Comparison of ENCODE assay signal across 32 cellular contexts in genomic region chr12:3317841-3318501, GRCh38.
"Had no signal": no experiment of that assay in that cellular context is flagged by ENCODE, and none has a peak within 500 bp of the region (broad histone marks: within the 10 kb centered on the region; RNA-seq: fewer than 3 reads in every experiment).

No MANE protein-coding gene starts in this region.

- H3K27me3 ChIP-seq: Peyer's patch had no signal

- H3K4me3 Mint-ChIP-seq: activated B cell treated with CpG ODN at 0.5 μM for 24 hours; activated CD4-positive, alpha-beta memory T cell treated with anti-CD3 and anti-CD28 coated beads for 36 hours; activated CD8-positive, alpha-beta memory T cell treated with anti-CD3 and anti-CD28 coated beads, Interleukin-2, amount 10 ng/mL, durations not matched to agents 7 days and 5 days; activated naive CD4-positive, alpha-beta T cell treated with anti-CD3 and anti-CD28 coated beads, Interleukin-2, amount 10 ng/mL, durations not matched to agents 7 days and 5 days; activated naive CD8-positive, alpha-beta T cell; activated naive CD8-positive, alpha-beta T cell treated with anti-CD3 and anti-CD28 coated beads, Interleukin-2, amount 50 U/mL, for 24 hours; brain; T-helper 1 cell treated with Interleukin-12 subunit alpha and Interleukin-12 subunit beta and Interleukin-4 antibody, amounts not matched to agents 30 μg/mL and 1 μg/mL, for 36 hours; T-helper 2 cell treated with Interferon-gamma antibody and Interleukin-4, amounts not matched to agents 5 μg/mL and 100 μg/mL, for 36 hours had no signal

- DNase-seq: activated B cell treated with CpG ODN at 0.5 μM for 24 hours; activated CD4-positive, alpha-beta memory T cell treated with anti-CD3 and anti-CD28 coated beads for 36 hours; activated CD4-positive, alpha-beta T cell treated with anti-CD3 and anti-CD28 coated beads for 4 hours; activated CD4-positive, alpha-beta T cell treated with anti-CD3 and anti-CD28 coated beads, Interleukin-2, amount 50 U/mL, for 1 hour; activated CD4-positive, CD25-positive, alpha-beta regulatory T cell treated with anti-CD3 and anti-CD28 coated beads, Interleukin-2, amount 50 U/mL, for 72 hours; activated CD8-positive, alpha-beta memory T cell treated with anti-CD3 and anti-CD28 coated beads, Interleukin-2, amount 10 ng/mL, durations not matched to agents 7 days and 5 days; activated CD8-positive, alpha-beta memory T cell treated with anti-CD3 and anti-CD28 coated beads, Interleukin-2, amount 50 U/mL, for 48 hours; activated effector memory CD4-positive, alpha-beta T cell treated with Interleukin-2 at 50 U/mL for 16 hours; activated naive CD4-positive, alpha-beta T cell treated with anti-CD3 and anti-CD28 coated beads, Interleukin-2, amount 10 ng/mL, durations not matched to agents 7 days and 5 days; activated naive CD8-positive, alpha-beta T cell treated with anti-CD3 and anti-CD28 coated beads, Interleukin-2, amount 50 U/mL, for 24 hours; activated T-cell treated with anti-CD3 and anti-CD28 coated beads, Interleukin-2, amount 50 U/mL, for 48 hours; anterior cingulate cortex; central memory CD4-positive, alpha-beta T cell; MM.1S; NCI-H1092 treated with DMSO at 0.1 percent for 48 hours; NCI-H1417; NCI-H146; NCI-H187; NCI-H2029 treated with DMSO at 0.1 percent for 48 hours; NCI-H2107; NCI-H2171; NCI-H510A; NCI-H526; NCI-H748 treated with DMSO at 0.1 percent for 48 hours; NK-92 treated with Interleukin-12 subunit alpha and Interleukin-12 subunit beta, amount 100 ng/mL, for 24 hours; Peyer's patch; RPMI8226 had no signal

- H3K4me1 ChIP-seq: Peyer's patch had no signal

- H3K27ac Mint-ChIP-seq: activated B cell treated with CpG ODN at 0.5 μM for 24 hours; activated CD4-positive, alpha-beta memory T cell treated with anti-CD3 and anti-CD28 coated beads for 36 hours; activated CD8-positive, alpha-beta memory T cell treated with anti-CD3 and anti-CD28 coated beads, Interleukin-2, amount 10 ng/mL, durations not matched to agents 7 days and 5 days; activated naive CD4-positive, alpha-beta T cell treated with anti-CD3 and anti-CD28 coated beads, Interleukin-2, amount 10 ng/mL, durations not matched to agents 7 days and 5 days; activated naive CD8-positive, alpha-beta T cell; activated naive CD8-positive, alpha-beta T cell treated with anti-CD3 and anti-CD28 coated beads, Interleukin-2, amount 50 U/mL, for 24 hours; brain; T-helper 1 cell treated with Interleukin-12 subunit alpha and Interleukin-12 subunit beta and Interleukin-4 antibody, amounts not matched to agents 30 μg/mL and 1 μg/mL, for 36 hours; T-helper 2 cell treated with Interferon-gamma antibody and Interleukin-4, amounts not matched to agents 5 μg/mL and 100 μg/mL, for 36 hours had no signal

- H3K9ac ChIP-seq: KMS-11 had no signal

- H3K36me3 Mint-ChIP-seq: activated CD4-positive, alpha-beta memory T cell treated with anti-CD3 and anti-CD28 coated beads for 36 hours; activated CD8-positive, alpha-beta memory T cell treated with anti-CD3 and anti-CD28 coated beads, Interleukin-2, amount 10 ng/mL, durations not matched to agents 7 days and 5 days; activated naive CD4-positive, alpha-beta T cell treated with anti-CD3 and anti-CD28 coated beads, Interleukin-2, amount 10 ng/mL, durations not matched to agents 7 days and 5 days; activated naive CD8-positive, alpha-beta T cell; brain had no signal

- ATAC-seq: activated CD8-positive, alpha-beta memory T cell treated with anti-CD3 and anti-CD28 coated beads, Interleukin-2, amount 10 ng/mL, durations not matched to agents 7 days and 5 days; activated naive CD8-positive, alpha-beta T cell treated with anti-CD3 and anti-CD28 coated beads, Interleukin-2, amount 50 U/mL, for 24 hours had no signal

- H3K9me3 Mint-ChIP-seq: activated B cell treated with CpG ODN at 0.5 μM for 24 hours; activated CD4-positive, alpha-beta memory T cell treated with anti-CD3 and anti-CD28 coated beads for 36 hours; activated naive CD4-positive, alpha-beta T cell treated with anti-CD3 and anti-CD28 coated beads, Interleukin-2, amount 10 ng/mL, durations not matched to agents 7 days and 5 days; activated naive CD8-positive, alpha-beta T cell treated with anti-CD3 and anti-CD28 coated beads, Interleukin-2, amount 50 U/mL, for 24 hours; brain; T-helper 1 cell treated with Interleukin-12 subunit alpha and Interleukin-12 subunit beta and Interleukin-4 antibody, amounts not matched to agents 30 μg/mL and 1 μg/mL, for 36 hours; T-helper 2 cell treated with Interferon-gamma antibody and Interleukin-4, amounts not matched to agents 5 μg/mL and 100 μg/mL, for 36 hours had no signal

- H3K4me2 ChIP-seq: KMS-11 had no signal

- H3K27ac ChIP-seq: KMS-11, Peyer's patch had no signal

- H3K4me3 ChIP-seq: Peyer's patch had no signal

- H3K4me1 Mint-ChIP-seq: activated B cell treated with CpG ODN at 0.5 μM for 24 hours; activated CD8-positive, alpha-beta memory T cell treated with anti-CD3 and anti-CD28 coated beads, Interleukin-2, amount 10 ng/mL, durations not matched to agents 7 days and 5 days; activated naive CD4-positive, alpha-beta T cell treated with anti-CD3 and anti-CD28 coated beads, Interleukin-2, amount 10 ng/mL, durations not matched to agents 7 days and 5 days; activated naive CD8-positive, alpha-beta T cell treated with anti-CD3 and anti-CD28 coated beads, Interleukin-2, amount 50 U/mL, for 24 hours had no signal

- H3K9me3 ChIP-seq: Peyer's patch had no signal

- H3K36me3 ChIP-seq: Peyer's patch had no signal
